In the genomic region with DNA sequence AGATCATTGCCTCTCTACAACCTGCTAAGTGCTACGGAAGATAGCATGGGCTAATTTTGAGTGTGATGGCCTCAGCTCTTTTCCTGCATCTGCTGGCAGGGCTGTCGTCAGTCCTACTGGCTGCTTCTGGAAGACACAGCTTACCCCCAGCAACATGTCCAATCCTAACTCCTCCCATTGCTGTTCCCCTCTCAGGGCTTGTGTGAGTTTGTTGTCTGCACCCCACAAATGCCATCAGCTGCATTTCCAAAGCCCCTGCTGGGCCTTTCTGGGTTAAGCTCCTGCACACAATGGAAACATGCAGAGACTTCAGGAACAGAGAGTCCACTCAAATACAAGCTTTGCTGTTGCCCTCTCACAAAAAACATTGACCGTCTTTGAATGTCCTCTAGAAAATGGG, we compare ENCODE assay signal across 25 cellular contexts.
"Had no signal": no experiment of that assay in that cellular context is flagged by ENCODE, and none has a peak within 500 bp of the region (broad histone marks: within the 10 kb centered on the region; RNA-seq: fewer than 3 reads in every experiment).

No MANE protein-coding gene starts in this region.

- H3K4me1 ChIP-seq: esophagus muscularis mucosa, gastrocnemius medialis, psoas muscle, spleen, testis, tibial nerve, upper lobe of right lung, vagina had no signal

- DNase-seq: cortex of kidney; dorsolateral prefrontal cortex; effector memory CD4-positive, alpha-beta T cell; gastrocnemius medialis; left colon; left ventricle myocardium superior; mesendoderm; naive B cell; psoas muscle; retina; spleen; stimulated activated CD4-positive, alpha-beta T cell treated with anti-CD3 and anti-CD28 coated beads, Interleukin-15, amount 100 ng/mL, for 24 hours; stimulated activated CD4-positive, alpha-beta T cell treated with anti-CD3 and anti-CD28 coated beads, Interleukin-1b, Interleukin-23, amount 100 ng/mL, for 48 hours; stimulated activated CD4-positive, alpha-beta T cell treated with anti-CD3 and anti-CD28 coated beads, Interleukin-4, amount 100 ng/mL, for 4 hours; stimulated activated naive B cell treated with anti-CD40 and anti-IgM and Interleukin-4, amounts not matched to agents 10 μg/mL and 1 μg/mL and 100 μg/mL, for 72 hours; stimulated activated naive CD8-positive, alpha-beta T cell treated with anti-CD3 and anti-CD28 coated beads, Interleukin-15, amount 100 ng/mL, for 72 hours; testis; upper lobe of right lung had no signal

- H3K4me3 ChIP-seq: dorsolateral prefrontal cortex, esophagus muscularis mucosa, gastrocnemius medialis, lung, psoas muscle, spleen, testis, tibial nerve, upper lobe of right lung, vagina had no signal

- H3K27me3 ChIP-seq: gastrocnemius medialis, testis, upper lobe of right lung, vagina had no signal

- H3K9me3 ChIP-seq: esophagus muscularis mucosa, gastrocnemius medialis, neutrophil, psoas muscle, testis, upper lobe of right lung, vagina had no signal

- H3K27ac ChIP-seq: epithelial cell of prostate, esophagus muscularis mucosa, gastrocnemius medialis, neutrophil, psoas muscle, spleen, testis, tibial nerve, upper lobe of right lung, vagina had no signal

- H3K36me3 ChIP-seq: esophagus muscularis mucosa, gastrocnemius medialis, neutrophil, spleen, tibial nerve, upper lobe of right lung, vagina had no signal

- ATAC-seq: gastrocnemius medialis; left colon; left ventricle myocardium superior; psoas muscle; sciatic nerve; stimulated activated naive B cell treated with anti-CD40 and anti-IgM and Interleukin-4, amounts not matched to agents 10 μg/mL and 1 μg/mL and 100 μg/mL, for 72 hours; stimulated activated naive CD8-positive, alpha-beta T cell treated with anti-CD3 and anti-CD28 coated beads, Interleukin-15, amount 100 ng/mL, for 72 hours; upper lobe of right lung had no signal
